Comparison of ENCODE assay signal across 9 cellular contexts in the genomic region with DNA sequence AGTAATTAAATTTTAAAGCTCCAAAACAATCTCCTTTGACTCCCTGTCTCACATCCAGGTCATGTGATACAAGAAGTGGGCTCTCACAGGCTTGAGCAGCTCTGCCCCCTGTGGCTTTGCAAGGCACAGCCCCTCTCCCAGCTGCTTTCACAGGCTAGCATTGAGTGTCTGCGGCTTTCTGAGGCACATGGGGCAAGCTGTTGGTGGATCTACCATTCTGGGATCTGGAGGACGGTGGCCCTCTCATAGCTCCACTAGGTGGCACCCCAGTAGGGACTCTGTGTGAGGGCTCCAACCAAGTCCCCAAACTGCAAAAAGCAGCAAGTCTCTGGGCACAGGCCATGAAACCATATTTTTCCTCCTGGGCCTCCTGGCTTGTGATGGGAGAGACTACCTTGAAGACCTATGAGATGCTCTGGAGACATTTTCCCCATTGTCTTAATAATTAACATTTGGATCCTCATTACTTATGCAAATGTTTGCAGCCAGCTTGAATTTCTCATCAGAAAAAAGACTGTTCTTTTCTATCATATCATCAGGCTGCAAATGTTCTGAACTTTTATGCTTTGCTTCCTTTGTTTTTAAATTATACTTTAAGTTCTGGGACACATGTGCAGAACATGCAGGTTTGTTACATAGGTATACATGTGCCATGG.
DNase-seq lines count a peak whose midpoint lies in the region; TF ChIP-seq lines count a peak whose summit lies in the region.
"Had no signal": no experiment of that assay in that cellular context is flagged by ENCODE, and none has a peak within 500 bp of the region (broad histone marks: within the 10 kb centered on the region; RNA-seq: fewer than 3 reads in every experiment).

No MANE protein-coding gene starts in this region.

- no peak for TF ChIP-seq POLR2A in breast epithelium (IDR thresholded peaks at IDR 0.05)
- TF ChIP-seq POLR2A in tibial nerve (IDR thresholded peaks at IDR 0.05), result no peak

- DNase-seq in MCF 10A (ENCODE audit: unreplicated experiment) (peak; percentile 36), breast epithelium (ENCODE audit: low spot score in 2 of 2) (no peak), LHCN-M2 (ENCODE audit: low read depth) (peak; percentile 44), cardiac fibroblast (ENCODE audit: low read depth in 2 of 2) (peak; percentile 23 to 58), stromal cell of bone marrow (ENCODE audit: low read depth) (peak; percentile 19), tibial nerve (ENCODE audit: low spot score in 2 of 2) (no peak), T1000 (lab: John Stamatoyannopoulos, UW) (no peak)
- no peak for DNase-seq in stimulated activated CD4-positive, alpha-beta T cell treated with anti-CD3 and anti-CD28 coated beads, Interleukin-12 subunit alpha, Interleukin-12 subunit beta, amount 100 ng/mL, for 4 hours

- no peaks in the 10 kb centered on the region for H3K4me1 Mint-ChIP-seq in MCF 10A (ENCODE audit: insufficient read depth, unreplicated experiment)
- H3K4me1 Mint-ChIP-seq: stimulated activated naive CD8-positive, alpha-beta T cell treated with anti-CD3 and anti-CD28 coated beads, Interleukin-15, amount 100 ng/mL, for 72 hours had no signal

- H3K4me1 ChIP-seq in breast epithelium, result no peaks in the 10 kb centered on the region
- no peaks in the 10 kb centered on the region for H3K4me1 ChIP-seq in tibial nerve

- intact Hi-C loops in MCF 10A (cut with micrococcal nuclease), result loop anchor here (2.0 kb wide), 1 partner anchor 420 kb away; no protein-coding TSS in a partner anchor
- intact Hi-C loops in breast epithelium (cut with DNase I; ENCODE audit: low total_unique reads), result no loop called here

- no peak overlapping the region for H3K4me3 Mint-ChIP-seq in MCF 10A (ENCODE audit: unreplicated experiment)
- H3K4me3 Mint-ChIP-seq: stimulated activated naive CD8-positive, alpha-beta T cell treated with anti-CD3 and anti-CD28 coated beads, Interleukin-15, amount 100 ng/mL, for 72 hours had no signal

- H3K36me3 ChIP-seq in breast epithelium, result no peaks in the 10 kb centered on the region
- no peaks in the 10 kb centered on the region for H3K36me3 ChIP-seq in tibial nerve

- 49 to 87% methylated on average over 2 of the region's 2 CpGs for WGBS in tibial nerve, 2 donors

- H3K27me3 Mint-ChIP-seq in MCF 10A (ENCODE audit: insufficient read depth, unreplicated experiment), result no peaks in the 10 kb centered on the region
- H3K27me3 Mint-ChIP-seq: stimulated activated naive CD8-positive, alpha-beta T cell treated with anti-CD3 and anti-CD28 coated beads, Interleukin-15, amount 100 ng/mL, for 72 hours had no signal

- TF ChIP-seq CTCF in MCF 10A (IDR thresholded peaks at IDR 0.05; ENCODE audit: unreplicated experiment), result peak; percentile 12
- TF ChIP-seq CTCF in breast epithelium (IDR thresholded peaks at IDR 0.05), result peak in 1 of 3 donors; percentile 14
- peak; percentile 76 for TF ChIP-seq CTCF in cardiac fibroblast (IDR thresholded peaks at IDR 0.05; ENCODE audit: low read depth, low read length)
- TF ChIP-seq CTCF in tibial nerve (IDR thresholded peaks at IDR 0.05), result no peak

- H3K9me3 Mint-ChIP-seq in MCF 10A (ENCODE audit: unreplicated experiment), result peaks cover 5% of the 10 kb centered on the region

- H3K4me3 ChIP-seq in breast epithelium (no peak overlapping the region), cardiac fibroblast (replicated peaks in 1 of 2; ENCODE audit: low read depth in 2 of 2, low read length in 2 of 2) (no peak overlapping the region), tibial nerve (no peak overlapping the region)

- H3K9me3 ChIP-seq in breast epithelium, result peaks cover 9 to 25% of the 10 kb centered on the region in 2 donors
- peaks cover 0 to 27% (median 0%) of the 10 kb centered on the region in 4 donors for H3K9me3 ChIP-seq in tibial nerve

- TF ChIP-seq EP300 in tibial nerve (IDR thresholded peaks at IDR 0.05), result no peak

- H3K27ac ChIP-seq in breast epithelium (no peak overlapping the region), tibial nerve (no peak overlapping the region)

- H3K27me3 ChIP-seq in breast epithelium (no peaks in the 10 kb centered on the region), tibial nerve (no peaks in the 10 kb centered on the region)

- POLR2A ChIA-PET in MCF 10A (lab: Yijun Ruan, JAX), result interaction anchor here (0.6 kb wide), 1 partner anchor 88 kb away, joined by 4 read pairs; no protein-coding TSS in a partner anchor

- no TSS peak for BruUV-seq in MCF 10A (replicated peaks; lab: Mats Ljungman, UMichigan)

- peaks cover 7% of the 10 kb centered on the region for H3K36me3 Mint-ChIP-seq in MCF 10A (ENCODE audit: insufficient read depth, unreplicated experiment)

- H3K27ac Mint-ChIP-seq in MCF 10A (ENCODE audit: low read depth, unreplicated experiment), result no peak overlapping the region
- H3K27ac Mint-ChIP-seq: stimulated activated naive CD8-positive, alpha-beta T cell treated with anti-CD3 and anti-CD28 coated beads, Interleukin-15, amount 100 ng/mL, for 72 hours had no signal

- CTCF ChIA-PET in MCF 10A (lab: Yijun Ruan, JAX), result interaction anchor here (0.6 to 1.4 kb wide), 3 partner anchors 46 to 419 kb away, joined by 3 to 5 read pairs (median 4); no protein-coding TSS in a partner anchor

Comparison
In these comparisons a context has a peak if more than half of its experiments do, and no peak if none do; other contexts are left out.
1. DNase-seq: peak in MCF 10A (single experiment), LHCN-M2 (single experiment), cardiac fibroblast (2 of 2) and stromal cell of bone marrow (single experiment); none in breast epithelium (0 of 2), tibial nerve (0 of 2), T1000 (single experiment) and stimulated activated CD4-positive, alpha-beta T cell treated with anti-CD3 and anti-CD28 coated beads, Interleukin-12 subunit alpha, Interleukin-12 subunit beta, amount 100 ng/mL, for 4 hours (single experiment).
2. CTCF ChIP-seq: peak in MCF 10A (single experiment) and cardiac fibroblast (single experiment); none in tibial nerve (0 of 5).